ENCODE assay signal across 16 cellular contexts in genomic region chr10:33258951-33259350, GRCh38.
DNase-seq lines count a peak whose midpoint lies in the region; ATAC-seq, FAIRE-seq and TF ChIP-seq lines count a peak whose summit lies in the region.
"Had no signal": no experiment of that assay in that cellular context is flagged by ENCODE, and none has a peak within 500 bp of the region (broad histone marks: within the 10 kb centered on the region; RNA-seq: fewer than 3 reads in every experiment).

No MANE protein-coding gene starts in this region.

- no peaks in the 10 kb centered on the region for H3K27me3 ChIP-seq in MG63
- H3K27me3 ChIP-seq in CD8-positive, alpha-beta T cell (ENCODE audit: insufficient read depth, low read length) = no peaks in the 10 kb centered on the region
- H3K27me3 ChIP-seq: uterus had no signal

- no peaks in the 10 kb centered on the region for H3K9me3 ChIP-seq in MG63
- no peaks in the 10 kb centered on the region for H3K9me3 ChIP-seq in CD8-positive, alpha-beta T cell (ENCODE audit: low read length)
- H3K9me3 ChIP-seq: uterus had no signal

- peak overlapping the region in 3 of 5 experiments; percentile 13 to 34 (median 28) for H3K27ac Mint-ChIP-seq in brain
- no peak overlapping the region for H3K27ac Mint-ChIP-seq in CD8-positive, alpha-beta T cell
- H3K27ac Mint-ChIP-seq: activated naive CD4-positive, alpha-beta T cell treated with anti-CD3 and anti-CD28 coated beads, Interleukin-2, amount 10 ng/mL, durations not matched to agents 7 days and 5 days had no signal

- H3K36me3 Mint-ChIP-seq in brain = peaks cover 32% of the 10 kb centered on the region
- no peaks in the 10 kb centered on the region for H3K36me3 Mint-ChIP-seq in CD8-positive, alpha-beta T cell
- H3K36me3 Mint-ChIP-seq: activated naive CD4-positive, alpha-beta T cell treated with anti-CD3 and anti-CD28 coated beads, Interleukin-2, amount 10 ng/mL, durations not matched to agents 7 days and 5 days had no signal

- no peak overlapping the region for H3K27ac ChIP-seq in CD8-positive, alpha-beta T cell (ENCODE audit: low read depth, low read length)
- H3K27ac ChIP-seq: uterus had no signal

- H3K4me3 Mint-ChIP-seq in brain = peak overlapping the region in 2 of 5 experiments; percentile 4 to 9
- no peak overlapping the region for H3K4me3 Mint-ChIP-seq in CD8-positive, alpha-beta T cell
- H3K4me3 Mint-ChIP-seq: activated naive CD4-positive, alpha-beta T cell treated with anti-CD3 and anti-CD28 coated beads, Interleukin-2, amount 10 ng/mL, durations not matched to agents 7 days and 5 days had no signal

- H3K4me1 ChIP-seq in CD8-positive, alpha-beta T cell (ENCODE audit: insufficient read depth, low read length) = no peaks in the 10 kb centered on the region
- H3K4me1 ChIP-seq: uterus had no signal

- H3K9me3 Mint-ChIP-seq in brain = no peaks in the 10 kb centered on the region
- no peaks in the 10 kb centered on the region for H3K9me3 Mint-ChIP-seq in CD8-positive, alpha-beta T cell
- H3K9me3 Mint-ChIP-seq: activated naive CD4-positive, alpha-beta T cell treated with anti-CD3 and anti-CD28 coated beads, Interleukin-2, amount 10 ng/mL, durations not matched to agents 7 days and 5 days had no signal

- no peak for TF ChIP-seq CTCF in brain (conservative IDR thresholded peaks at IDR 0.05)
- TF ChIP-seq CTCF in CD8-positive, alpha-beta T cell (IDR thresholded peaks at IDR 0.05) = no peak

- H3K36me3 ChIP-seq in MG63 = no peaks in the 10 kb centered on the region
- no peaks in the 10 kb centered on the region for H3K36me3 ChIP-seq in CD8-positive, alpha-beta T cell (ENCODE audit: insufficient read depth, low read length)
- H3K36me3 ChIP-seq: uterus had no signal

- DNase-seq in A172 (ENCODE audit: low spot score) = peak; percentile 88
- peak; percentile 54 for DNase-seq in HTR-8/SVneo (ENCODE audit: insufficient read length, low spot score)
- peak; percentile 94 for DNase-seq in islet precursor cell
- no peak for DNase-seq in midbrain (lab: John Stamatoyannopoulos, UW)
- no peak for DNase-seq in MG63
- DNase-seq in ureter (ENCODE audit: low spot score) = no peak
- no peak for DNase-seq in CD8-positive, alpha-beta T cell
- DNase-seq: activated CD8-positive, alpha-beta memory T cell treated with anti-CD3 and anti-CD28 coated beads for 24 hours; activated naive CD4-positive, alpha-beta T cell treated with anti-CD3 and anti-CD28 coated beads, Interleukin-2, amount 10 ng/mL, durations not matched to agents 7 days and 5 days; cortex of kidney; Karpas-422; nucleus accumbens; stimulated activated CD4-positive, alpha-beta T cell treated with anti-CD3 and anti-CD28 coated beads, Interleukin-15, amount 100 ng/mL, for 24 hours; T-helper 9 cell; uterus had no signal

- H3K27me3 Mint-ChIP-seq in brain = peaks cover 5% of the 10 kb centered on the region
- no peaks in the 10 kb centered on the region for H3K27me3 Mint-ChIP-seq in CD8-positive, alpha-beta T cell (ENCODE audit: low read depth)

- no peak for ATAC-seq in CD8-positive, alpha-beta T cell

- POLR2A ChIA-PET in CD8-positive, alpha-beta T cell (lab: Charles Lee) = no interaction called here

- CTCF ChIA-PET in CD8-positive, alpha-beta T cell (lab: Charles Lee) = no interaction called here

- peaks cover 27% of the 10 kb centered on the region for H3K4me1 Mint-ChIP-seq in brain
- peaks cover 2% of the 10 kb centered on the region for H3K4me1 Mint-ChIP-seq in CD8-positive, alpha-beta T cell (ENCODE audit: low read depth)
- H3K4me1 Mint-ChIP-seq: activated naive CD4-positive, alpha-beta T cell treated with anti-CD3 and anti-CD28 coated beads, Interleukin-2, amount 10 ng/mL, durations not matched to agents 7 days and 5 days had no signal

- intact Hi-C loops in CD8-positive, alpha-beta T cell (cut with DNase I, micrococcal nuclease) = no loop called here

- peak; percentile 48 for FAIRE-seq in HTR-8/SVneo (lab: Jason Lieb, UNC)

- H3K4me3 ChIP-seq in MG63 = no peak overlapping the region
- H3K4me3 ChIP-seq in CD8-positive, alpha-beta T cell (ENCODE audit: low read depth, low read length) = no peak overlapping the region
- H3K4me3 ChIP-seq: uterus had no signal

Comparison
In these comparisons a context has a peak if more than half of its experiments do, and no peak if none do; other contexts are left out.
1. DNase-seq: peak in A172 (single experiment), HTR-8/SVneo (single experiment) and islet precursor cell (single experiment); none in midbrain (single experiment), MG63 (single experiment), ureter (single experiment) and CD8-positive, alpha-beta T cell (0 of 7).